In the genomic region with DNA sequence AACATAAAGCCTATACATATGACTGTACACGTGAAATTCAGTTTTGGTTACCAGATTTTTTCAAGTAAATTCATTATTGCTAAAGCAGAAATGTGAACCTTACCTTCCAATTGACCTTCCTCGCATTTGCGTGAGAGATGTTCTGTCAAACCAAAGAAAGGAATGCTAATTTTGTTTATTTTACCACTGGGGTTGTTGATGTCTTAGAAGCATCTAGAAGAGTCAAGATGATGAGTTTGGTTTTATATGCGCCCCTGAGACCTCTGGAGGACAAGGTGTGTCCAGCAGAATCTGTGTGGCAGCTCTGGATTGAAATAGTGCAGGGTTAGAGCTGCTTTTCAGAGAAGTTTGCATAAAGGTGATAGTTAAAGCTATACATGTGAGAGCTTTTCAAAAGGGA, we compare ENCODE assay signal across 15 cellular contexts. TPM values are rescaled to one million over a fixed set of nuclear protein-coding genes. Genes with fewer than 3 reads are reported as not detected.
DNase-seq lines count a peak whose midpoint lies in the region; TF ChIP-seq lines count a peak whose summit lies in the region.
"Had no signal": no experiment of that assay in that cellular context is flagged by ENCODE, and none has a peak within 500 bp of the region (broad histone marks: within the 10 kb centered on the region; RNA-seq: fewer than 3 reads in every experiment).

No MANE protein-coding gene starts in this region.

- H3K4me1 Mint-ChIP-seq in osteocyte (ENCODE audit: unreplicated experiment): peaks cover 64% of the 10 kb centered on the region
- H3K4me1 Mint-ChIP-seq: activated CD4-positive, alpha-beta T cell treated with anti-CD3 and anti-CD28 coated beads, Interleukin-2, amount 10 ng/mL, durations not matched to agents 24 days and 14 days had no signal

- DNase-seq in EH (ENCODE audit: low read depth) (peak; percentile 27), choroid plexus epithelial cell (ENCODE audit: low read depth) (peak; percentile 74), osteocyte (ENCODE audit: extremely low spot score, unreplicated experiment) (no peak), NCI-H510A (lab: John Stamatoyannopoulos, UW) (no peak), RPMI8226 (no peak), ureter (ENCODE audit: low spot score) (no peak)
- DNase-seq: activated CD4-positive, alpha-beta T cell treated with anti-CD3 and anti-CD28 coated beads, Interleukin-2, amount 10 ng/mL, durations not matched to agents 24 days and 14 days; activated effector memory CD4-positive, alpha-beta T cell treated with Interleukin-2 at 50 U/mL for 16 hours; hippocampal formation; kidney; nephron progenitor cell; SW 1271 had no signal

- no peaks in the 10 kb centered on the region for H3K9me3 Mint-ChIP-seq in osteocyte (ENCODE audit: unreplicated experiment)
- H3K9me3 Mint-ChIP-seq: activated CD4-positive, alpha-beta T cell treated with anti-CD3 and anti-CD28 coated beads, Interleukin-2, amount 10 ng/mL, durations not matched to agents 24 days and 14 days; nephron progenitor cell had no signal

- H3K36me3 Mint-ChIP-seq in osteocyte (ENCODE audit: unreplicated experiment): peaks cover 13% of the 10 kb centered on the region

- H3K9me3 ChIP-seq in HUES48 (ENCODE audit: control insufficient read depth, insufficient read depth, low read length): no peaks in the 10 kb centered on the region
- H3K9me3 ChIP-seq: psoas muscle had no signal

- H3K27ac Mint-ChIP-seq in osteocyte (ENCODE audit: unreplicated experiment): peak overlapping the region; percentile 81
- H3K27ac Mint-ChIP-seq: activated CD4-positive, alpha-beta T cell treated with anti-CD3 and anti-CD28 coated beads, Interleukin-2, amount 10 ng/mL, durations not matched to agents 24 days and 14 days; nephron progenitor cell had no signal

- H3K4me1 ChIP-seq in HUES48 (ENCODE audit: control insufficient read depth, insufficient read depth, low read length): peaks cover 22% of the 10 kb centered on the region

- peak overlapping the region; percentile 21 for H3K27ac ChIP-seq in HUES48 (ENCODE audit: low read depth, low read length)
- H3K27ac ChIP-seq: psoas muscle, RWPE1 had no signal

- TF ChIP-seq CTCF in choroid plexus epithelial cell (conservative IDR thresholded peaks at IDR 0.05; ENCODE audit: low read depth, low read length): peak; percentile 19
- TF ChIP-seq CTCF in osteocyte (IDR thresholded peaks at IDR 0.05): no peak

- no peak overlapping the region for H3K4me3 Mint-ChIP-seq in osteocyte (ENCODE audit: unreplicated experiment)
- H3K4me3 Mint-ChIP-seq: activated CD4-positive, alpha-beta T cell treated with anti-CD3 and anti-CD28 coated beads, Interleukin-2, amount 10 ng/mL, durations not matched to agents 24 days and 14 days; nephron progenitor cell had no signal

- H3K4me3 ChIP-seq in HUES48 (ENCODE audit: low read depth, low read length) (no peak overlapping the region), choroid plexus epithelial cell (ENCODE audit: low read depth, low read length) (no peak overlapping the region)
- H3K4me3 ChIP-seq: psoas muscle had no signal

- no peaks in the 10 kb centered on the region for H3K27me3 Mint-ChIP-seq in osteocyte (ENCODE audit: unreplicated experiment)
- H3K27me3 Mint-ChIP-seq: activated CD4-positive, alpha-beta T cell treated with anti-CD3 and anti-CD28 coated beads, Interleukin-2, amount 10 ng/mL, durations not matched to agents 24 days and 14 days had no signal

- H3K27me3 ChIP-seq in HUES48 (ENCODE audit: control insufficient read depth, insufficient read depth, low read length): 0 out of 2 replicates have a peak, but pooled peaks cover 9% of the 10 kb centered on the region

- no peak overlapping the region for H3K9ac ChIP-seq in HUES48 (ENCODE audit: low read depth, low read length)

- peaks cover 9% of the 10 kb centered on the region for H3K36me3 ChIP-seq in HUES48 (ENCODE audit: control insufficient read depth, insufficient read depth, low read length)

RNA-seq across cellular contexts. Expression of a gene that starts 48.4 kb away (rescaled TPM):
- 22.5 and 23.6 TPM in 2 replicates for total RNA-seq in osteocyte
- total RNA-seq in ureter: 22.4 TPM

Comparison
In these comparisons a context has a peak if more than half of its experiments do, and no peak if none do; other contexts are left out.
1. DNase-seq: peak in EH (single experiment) and choroid plexus epithelial cell (single experiment); none in osteocyte (single experiment), NCI-H510A (single experiment), RPMI8226 (single experiment) and ureter (single experiment).